ENCODE assay signal across 8 cellular contexts in genomic region chr1:205658943-205659581, GRCh38. TPM values are rescaled to one million over a fixed set of nuclear protein-coding genes. Genes with fewer than 3 reads are reported as not detected.
DNase-seq lines count a peak whose midpoint lies in the region; ATAC-seq, FAIRE-seq and TF ChIP-seq lines count a peak whose summit lies in the region.

No MANE protein-coding gene starts in this region.

- H3K27ac ChIP-seq in astrocyte (ENCODE audit: low read depth, low read length) (no peak overlapping the region), hepatocyte (no peak overlapping the region), small intestine (ENCODE audit: low read depth in 1 of 2, low read length in 1 of 2) (no peak overlapping the region)

- H3K4me3 Mint-ChIP-seq in astrocyte (ENCODE audit: unreplicated experiment): no peak overlapping the region

- H3K36me3 ChIP-seq in astrocyte (ENCODE audit: insufficient read depth, low read length) (no peaks in the 10 kb centered on the region), hepatocyte (replicated peaks; ENCODE audit: insufficient read depth, low read depth) (no peaks in the 10 kb centered on the region), small intestine (ENCODE audit: control insufficient read depth in 2 of 2, insufficient read depth in 2 of 2, low read length in 2 of 2) (no peaks in the 10 kb centered on the region)

- FAIRE-seq in astrocyte (lab: Jason Lieb, UNC) (no peak), small intestine (lab: Jason Lieb, UNC) (no peak)

- H4K20me1 ChIP-seq in astrocyte (ENCODE audit: insufficient read depth, low read length) (peaks cover 22% of the 10 kb centered on the region), hepatocyte (ENCODE audit: insufficient read depth, poor library complexity, severe bottlenecking) (no peaks in the 10 kb centered on the region)

- H3K9me3 ChIP-seq in astrocyte (ENCODE audit: insufficient read depth, low read depth, low read length) (no peaks in the 10 kb centered on the region), hepatocyte (ENCODE audit: low read depth) (no peaks in the 10 kb centered on the region), small intestine (ENCODE audit: control insufficient read depth, low read depth) (no peaks in the 10 kb centered on the region)

- H3K4me1 Mint-ChIP-seq in astrocyte (ENCODE audit: low read depth, unreplicated experiment): peaks cover 2% of the 10 kb centered on the region

- H3K4me2 ChIP-seq in astrocyte (ENCODE audit: low read length) (no peak overlapping the region), hepatocyte (no peak overlapping the region)

- H3K4me3 ChIP-seq in astrocyte (ENCODE audit: insufficient read depth, low read depth, low read length) (no peak overlapping the region), hepatocyte (no peak overlapping the region), small intestine (ENCODE audit: low read depth in 1 of 2, low read length in 2 of 2) (no peak overlapping the region)

- peaks cover 10% of the 10 kb centered on the region for H3K36me3 Mint-ChIP-seq in astrocyte (ENCODE audit: low read depth, unreplicated experiment)

- whole genome bisulfite sequencing in hepatocyte (ENCODE audit: low lambda C conversion rate, missing lambda C conversion rate): 60% methylated on average over 20 of the region's 20 CpGs
- 50 to 52% (median 51%) methylated on average over 20 of the region's 20 CpGs for WGBS in small intestine, 3 donors

- no peaks in the 10 kb centered on the region for H3K9me2 ChIP-seq in hepatocyte (replicated peaks; ENCODE audit: insufficient read depth)

- no peak overlapping the region for H3K9ac ChIP-seq in astrocyte (ENCODE audit: low read length)

- peaks cover 8% of the 10 kb centered on the region for H3K27me3 Mint-ChIP-seq in astrocyte (ENCODE audit: low read depth, unreplicated experiment)

- no peaks in the 10 kb centered on the region for H3K9me3 Mint-ChIP-seq in astrocyte (ENCODE audit: unreplicated experiment)

- H3K27me3 ChIP-seq in astrocyte (ENCODE audit: insufficient read depth, low read length) (no peaks in the 10 kb centered on the region), hepatocyte (no peaks in the 10 kb centered on the region), small intestine (ENCODE audit: control insufficient read depth in 2 of 2, insufficient read depth in 2 of 2, low read length in 2 of 2) (no peaks in the 10 kb centered on the region)

- DNase-seq in DMS53 treated with DMSO at 0.1 percent for 48 hours (lab: John Stamatoyannopoulos, UW; ENCODE audit: unreplicated experiment) (peak; percentile 61), GOT3 (lab: John Stamatoyannopoulos, UW) (peak; percentile 16), MV-4-11 (lab: John Stamatoyannopoulos, UW) (peak; percentile 34), T-helper 9 cell (peak; percentile 60), astrocyte (ENCODE audit: low read depth) (no peak), hepatocyte (ENCODE audit: low spot score) (peak; percentile 88), small intestine (peak; percentile 70)

- ATAC-seq in GM19324 (IDR thresholded peaks at IDR 0.05; ENCODE audit: low FRiP score, unreplicated experiment): no peak

- TF ChIP-seq CTCF in astrocyte (IDR thresholded peaks at IDR 0.05; ENCODE audit: insufficient read depth, low read depth, low read length) (peak; percentile 75), hepatocyte (IDR thresholded peaks at IDR 0.05; ENCODE audit: poor library complexity) (peak; percentile 93)

- H3K4me1 ChIP-seq in astrocyte (ENCODE audit: insufficient read depth, low read length) (no peaks in the 10 kb centered on the region), hepatocyte (ENCODE audit: insufficient read depth) (no peaks in the 10 kb centered on the region), small intestine (ENCODE audit: control insufficient read depth in 2 of 2, insufficient read depth in 1 of 2, low read depth in 1 of 2, low read length in 1 of 2) (no peaks in the 10 kb centered on the region)

- H2AFZ ChIP-seq in astrocyte (ENCODE audit: low read depth, low read length) (no peak overlapping the region), hepatocyte (no peak overlapping the region)

- no peak overlapping the region for H3K27ac Mint-ChIP-seq in astrocyte (ENCODE audit: unreplicated experiment)

- H3K79me2 ChIP-seq in astrocyte (ENCODE audit: insufficient read depth, low read length) (no peaks in the 10 kb centered on the region), hepatocyte (no peaks in the 10 kb centered on the region)

RNA-seq across cellular contexts. Expression of gene SLC45A3, which starts 21.2 kb away (rescaled TPM):
- total RNA-seq in astrocyte: 6.8 and 7.1 TPM in 2 replicates
- 10.0 and 12.2 TPM in 2 replicates for total RNA-seq in hepatocyte
- 4.6 and 4.8 TPM in 2 replicates for polyA plus RNA-seq in hepatocyte
- polyA plus RNA-seq in small intestine: 1 to 10 TPM; 1.1 to 8.5 (median 1.3) TPM

RNA-seq across cellular contexts. Expression of gene ELK4, which starts 27.3 kb away (rescaled TPM):
- 28.4 and 31.3 TPM in 2 replicates for total RNA-seq in astrocyte
- total RNA-seq in hepatocyte: 16.0 and 19.1 TPM in 2 replicates
- 4.7 and 6.1 TPM in 2 replicates for polyA plus RNA-seq in hepatocyte
- polyA plus RNA-seq in small intestine: 1 to 10 TPM; 2.7 to 6.0 (median 3.0) TPM
